Comparison of ENCODE assay signal across 14 cellular contexts in genomic region chr11:1077033-1077416, GRCh38. TPM values are rescaled to one million over a fixed set of nuclear protein-coding genes. Genes with fewer than 3 reads are reported as not detected.
"Had no signal": no experiment of that assay in that cellular context is flagged by ENCODE, and none has a peak within 500 bp of the region (broad histone marks: within the 10 kb centered on the region; RNA-seq: fewer than 3 reads in every experiment).

No MANE protein-coding gene starts in this region.

- H3K27ac ChIP-seq: pancreas had no signal

- DNase-seq: activated B cell treated with CpG ODN at 0.5 μM for 24 hours; activated naive CD4-positive, alpha-beta T cell treated with anti-CD3 and anti-CD28 coated beads, Interleukin-2, amount 10 ng/mL, durations not matched to agents 7 days and 5 days; cerebellar nuclear complex; dermis blood vessel endothelial cell; endodermal cell; erythroblast; hypothalamus; retina; SHP77; stimulated activated CD4-positive, alpha-beta T cell treated with anti-CD3 and anti-CD28 coated beads, Interleukin-1b, Interleukin-23, amount 100 ng/mL, for 48 hours; stimulated activated naive B cell treated with anti-CD40 and anti-IgM and Interleukin-4, amounts not matched to agents 10 μg/mL and 1 μg/mL and 100 μg/mL, for 72 hours had no signal

- H3K27me3 ChIP-seq: pancreas had no signal

- ATAC-seq: pancreas; stimulated activated naive B cell treated with anti-CD40 and anti-IgM and Interleukin-4, amounts not matched to agents 10 μg/mL and 1 μg/mL and 100 μg/mL, for 72 hours had no signal

- H3K9me3 ChIP-seq: mucosa of descending colon, pancreas had no signal

- H3K4me3 ChIP-seq: mucosa of descending colon, pancreas had no signal

- H3K36me3 ChIP-seq: pancreas had no signal

RNA-seq across cellular contexts. Expression of gene MUC2, which starts 2.4 kb away (rescaled TPM):
- total RNA-seq: activated B cell treated with CpG ODN at 0.5 μM for 24 hours; activated T-helper 1 cell treated with anti-CD3 and anti-CD28 coated beads, Interleukin-12 subunit alpha, Interleukin-12 subunit beta, Interleukin-2, Interleukin-4 antibody, amounts not matched to agents 30 ng/mL and 10 ng/mL and 1 ng/mL, durations not matched to agents 14 hours and 24 hours and 36 hours; dermis blood vessel endothelial cell; endodermal cell had no signal

RNA-seq across cellular contexts. Expression of gene MUC6, which starts 40.5 kb away (rescaled TPM):
- total RNA-seq: activated B cell treated with CpG ODN at 0.5 μM for 24 hours; activated T-helper 1 cell treated with anti-CD3 and anti-CD28 coated beads, Interleukin-12 subunit alpha, Interleukin-12 subunit beta, Interleukin-2, Interleukin-4 antibody, amounts not matched to agents 30 ng/mL and 10 ng/mL and 1 ng/mL, durations not matched to agents 14 hours and 24 hours and 36 hours; dermis blood vessel endothelial cell; mucosa of descending colon had no signal
